ENCODE assay signal across 8 cellular contexts in the genomic region with DNA sequence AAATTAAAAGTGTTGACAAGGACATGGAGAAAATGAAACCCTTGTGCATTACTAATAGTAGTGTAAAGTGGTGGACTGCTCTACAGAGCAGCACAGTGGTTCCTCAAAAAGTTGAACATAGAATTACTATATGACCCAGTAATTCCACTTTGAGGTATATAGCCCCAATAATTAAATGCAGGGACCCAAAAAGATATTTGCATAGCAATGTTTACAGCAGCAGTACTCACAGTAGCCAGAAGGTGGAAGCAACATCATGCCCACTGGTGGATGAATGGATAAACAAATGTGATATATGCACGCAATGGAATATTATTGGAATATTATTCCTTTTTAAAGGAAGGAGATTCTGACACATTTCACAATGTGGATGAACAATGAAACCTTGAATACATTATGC.
DNase-seq lines count a peak whose midpoint lies in the region; ATAC-seq and TF ChIP-seq lines count a peak whose summit lies in the region.
"Not testable (repeated sequence)": the region's sequence is repeated elsewhere in the genome, so short reads cannot be mapped to it uniquely, and the experiment has no call there.

No MANE protein-coding gene starts in this region.

- not testable (repeated sequence) for H3K9me3 ChIP-seq in DND-41 (ENCODE audit: insufficient read depth, low read length, severe bottlenecking); heart left ventricle; aorta (ENCODE audit: control insufficient read depth, low read length)

- peak; percentile 23 for TF ChIP-seq CTCF in DND-41 (IDR thresholded peaks at IDR 0.05; ENCODE audit: borderline replicate concordance, extremely low read depth, low read length, poor library complexity, severe bottlenecking)
- TF ChIP-seq CTCF in LNCaP clone FGC (IDR thresholded peaks at IDR 0.05; ENCODE audit: control insufficient read depth, extremely low read depth, insufficient read depth) = peak; percentile 68
- peak in 7 of 12 donors; percentile 16 to 43 (median 33) for TF ChIP-seq CTCF in heart left ventricle (IDR thresholded peaks at IDR 0.05)
- TF ChIP-seq CTCF in neural crest cell (conservative IDR thresholded peaks at IDR 0.05) = peak; percentile 16

- H3K9me3 Mint-ChIP-seq in activated CD4-positive, alpha-beta T cell treated with anti-CD3 and anti-CD28 coated beads, Interleukin-2, amount 10 ng/mL, durations not matched to agents 24 days and 14 days; neural crest cell: not testable (repeated sequence)

- H3K9ac ChIP-seq in DND-41 (ENCODE audit: low read depth, low read length) = not testable (repeated sequence)

- H3K4me1 Mint-ChIP-seq in activated CD4-positive, alpha-beta T cell treated with anti-CD3 and anti-CD28 coated beads, Interleukin-2, amount 10 ng/mL, durations not matched to agents 24 days and 14 days; neural crest cell: not testable (repeated sequence)

- intact Hi-C loops in activated CD4-positive, alpha-beta T cell treated with anti-CD3 and anti-CD28 coated beads, Interleukin-2, amount 10 ng/mL, durations not matched to agents 24 days and 14 days (cut with micrococcal nuclease); heart left ventricle (cut with DNase I); aorta (cut with DNase I): not testable (repeated sequence)

- not testable (repeated sequence) for H3K27ac ChIP-seq in DND-41 (ENCODE audit: low read length); heart left ventricle; aorta (ENCODE audit: low read depth in 1 of 2, low read length in 2 of 2)

- peak; percentile 85 for ATAC-seq in DND-41 (ENCODE audit: insufficient read depth, low read depth)
- ATAC-seq in GM19395 (IDR thresholded peaks at IDR 0.05; ENCODE audit: unreplicated experiment) = peak; percentile 64
- peak; percentile 64 for ATAC-seq in HG02870 (IDR thresholded peaks at IDR 0.05; ENCODE audit: unreplicated experiment)
- ATAC-seq in heart left ventricle = peak in 2 of 4 donors; percentile 28 to 42
- peak; percentile 60 for ATAC-seq in aorta (ENCODE audit: low FRiP score)

- not testable (repeated sequence) for H3K4me3 ChIP-seq in DND-41 (ENCODE audit: low read depth in 1 of 2, low read length in 2 of 2); LNCaP clone FGC (ENCODE audit: low read depth, low read length); heart left ventricle; aorta (ENCODE audit: low read length in 2 of 2)

- TF ChIP-seq POLR2A in heart left ventricle (IDR thresholded peaks at IDR 0.05) = not testable (repeated sequence)

- not testable (repeated sequence) for H3K27me3 ChIP-seq in DND-41 (ENCODE audit: insufficient read depth, low read length, poor library complexity); heart left ventricle; aorta (ENCODE audit: control insufficient read depth in 1 of 2, insufficient read depth in 2 of 2, low read length in 1 of 2)

- H3K27me3 Mint-ChIP-seq in activated CD4-positive, alpha-beta T cell treated with anti-CD3 and anti-CD28 coated beads, Interleukin-2, amount 10 ng/mL, durations not matched to agents 24 days and 14 days; neural crest cell (ENCODE audit: low read depth): not testable (repeated sequence)

- H3K4me3 Mint-ChIP-seq in activated CD4-positive, alpha-beta T cell treated with anti-CD3 and anti-CD28 coated beads, Interleukin-2, amount 10 ng/mL, durations not matched to agents 24 days and 14 days; neural crest cell: not testable (repeated sequence)

- not testable (repeated sequence) for H4K20me1 ChIP-seq in DND-41 (ENCODE audit: insufficient read depth, low read length)

- not testable (repeated sequence) for H3K79me2 ChIP-seq in DND-41 (ENCODE audit: insufficient read depth, low read length)

- 42 to 58% methylated on average over 1 of the region's 1 CpG; no CpG with 5 or more reads in 2 of the 4 donors for WGBS in heart left ventricle, 4 donors
- no CpG with 5 or more reads among the region's 1 CpG for WGBS in aorta, 2 donors

- not testable (repeated sequence) for H3K4me2 ChIP-seq in DND-41 (ENCODE audit: insufficient read depth, low read length)

- H3K4me1 ChIP-seq in DND-41 (ENCODE audit: insufficient read depth, low read length); heart left ventricle; aorta (ENCODE audit: control insufficient read depth in 1 of 2, insufficient read depth in 2 of 2, low read length in 2 of 2): not testable (repeated sequence)

- H3K27ac Mint-ChIP-seq in activated CD4-positive, alpha-beta T cell treated with anti-CD3 and anti-CD28 coated beads, Interleukin-2, amount 10 ng/mL, durations not matched to agents 24 days and 14 days; neural crest cell (ENCODE audit: unreplicated experiment): not testable (repeated sequence)

- H3K36me3 ChIP-seq in DND-41 (ENCODE audit: insufficient read depth, low read length); heart left ventricle; aorta (ENCODE audit: control insufficient read depth in 1 of 2, insufficient read depth in 2 of 2, low read length in 1 of 2): not testable (repeated sequence)

- DNase-seq in DND-41 = peak; percentile 58
- not testable (repeated sequence) for DNase-seq in LNCaP clone FGC (ENCODE audit: low read depth); heart left ventricle; neural crest cell (ENCODE audit: low read depth, low spot score); aorta
- DNase-seq in activated CD4-positive, alpha-beta T cell treated with anti-CD3 and anti-CD28 coated beads, Interleukin-2, amount 10 ng/mL, durations not matched to agents 24 days and 14 days = peak; percentile 53

- H2AFZ ChIP-seq in DND-41 (ENCODE audit: low read depth, low read length) = not testable (repeated sequence)

- not testable (repeated sequence) for H3K36me3 Mint-ChIP-seq in activated CD4-positive, alpha-beta T cell treated with anti-CD3 and anti-CD28 coated beads, Interleukin-2, amount 10 ng/mL, durations not matched to agents 24 days and 14 days (ENCODE audit: low read depth); neural crest cell (ENCODE audit: low read depth)

Comparison
In these comparisons a context has a peak if more than half of its experiments do, and no peak if none do; other contexts are left out.
1. CTCF ChIP-seq: peak in every context shown above with its lines; median percentile 68 in LNCaP clone FGC; 33 in heart left ventricle; 23 in DND-41; 16 in neural crest cell.